28 cellular contexts compared by ENCODE assay signal in the genomic region with DNA sequence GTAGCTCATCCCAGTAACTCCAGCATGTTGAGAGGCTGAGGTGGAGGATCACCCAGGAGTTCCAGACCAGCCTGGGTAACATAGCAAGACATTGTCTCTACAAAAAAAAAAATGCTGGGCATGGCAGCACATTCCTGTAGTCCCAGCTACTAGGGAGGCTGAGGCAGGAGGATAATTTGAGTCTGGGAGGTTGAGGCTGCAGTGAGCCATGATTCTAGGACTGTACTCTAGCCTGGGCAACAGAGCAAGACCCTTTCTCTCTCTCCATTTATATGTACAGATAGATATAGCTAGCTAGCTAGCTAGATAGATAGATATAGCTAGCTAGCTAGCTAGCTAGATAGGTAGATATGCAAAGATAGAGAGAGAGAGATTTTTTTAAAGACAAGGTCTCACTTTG. TPM values are rescaled to one million over a fixed set of nuclear protein-coding genes. Genes with fewer than 3 reads are reported as not detected.
DNase-seq lines count a peak whose midpoint lies in the region; ATAC-seq, FAIRE-seq and TF ChIP-seq lines count a peak whose summit lies in the region.
"Had no signal": no experiment of that assay in that cellular context is flagged by ENCODE, and none has a peak within 500 bp of the region (broad histone marks: within the 10 kb centered on the region; RNA-seq: fewer than 3 reads in every experiment).

No MANE protein-coding gene starts in this region.

- H3K36me3 Mint-ChIP-seq in activated naive CD4-positive, alpha-beta T cell treated with anti-CD3 and anti-CD28 coated beads for 36 hours (ENCODE audit: low read depth): peaks cover 2% of the 10 kb centered on the region
- peaks cover 4% of the 10 kb centered on the region for H3K36me3 Mint-ChIP-seq in activated naive CD4-positive, alpha-beta T cell treated with anti-CD3 and anti-CD28 coated beads, Interleukin-2, amount 10 ng/mL, durations not matched to agents 7 days and 5 days
- peaks cover 15% of the 10 kb centered on the region for H3K36me3 Mint-ChIP-seq in stimulated activated effector memory CD8-positive, alpha-beta T cell treated with anti-CD3 and anti-CD28 coated beads, Interleukin-12 subunit alpha, Interleukin-12 subunit beta, amount 100 ng/mL, for 72 hours
- H3K36me3 Mint-ChIP-seq in activated CD8-positive, alpha-beta memory T cell treated with anti-CD3 and anti-CD28 coated beads, Interleukin-2, amount 10 ng/mL, durations not matched to agents 7 days and 5 days: peaks cover 7% of the 10 kb centered on the region

- H3K27ac ChIP-seq in OCI-LY1 (ENCODE audit: low read depth, low read length, poor library complexity, severe bottlenecking) (peak overlapping the region; percentile 100), GM12878 (ENCODE audit: control insufficient read depth, insufficient read depth) (peak overlapping the region; percentile 92)
- H3K27ac ChIP-seq: A549, gastroesophageal sphincter, tibial artery had no signal

- H3K79me2 ChIP-seq in OCI-LY1 (ENCODE audit: insufficient read depth, low read length): peaks cover 49% of the 10 kb centered on the region
- peaks cover 93% of the 10 kb centered on the region for H3K79me2 ChIP-seq in GM12878 (ENCODE audit: control insufficient read depth, insufficient read depth, low read length)

- H4K20me1 ChIP-seq in OCI-LY1 (ENCODE audit: insufficient read depth, low read length) (no peaks in the 10 kb centered on the region), GM12878 (ENCODE audit: control insufficient read depth, insufficient read depth) (no peaks in the 10 kb centered on the region)

- H3K9me2 ChIP-seq in OCI-LY1 (ENCODE audit: low read depth, low read length): no peaks in the 10 kb centered on the region
- H3K9me2 ChIP-seq: SK-N-SH had no signal

- H3K27me3 Mint-ChIP-seq in activated naive CD4-positive, alpha-beta T cell treated with anti-CD3 and anti-CD28 coated beads for 36 hours (ENCODE audit: low read depth): no peaks in the 10 kb centered on the region
- H3K27me3 Mint-ChIP-seq in activated naive CD4-positive, alpha-beta T cell treated with anti-CD3 and anti-CD28 coated beads, Interleukin-2, amount 10 ng/mL, durations not matched to agents 7 days and 5 days: no peaks in the 10 kb centered on the region
- no peaks in the 10 kb centered on the region for H3K27me3 Mint-ChIP-seq in activated CD8-positive, alpha-beta memory T cell treated with anti-CD3 and anti-CD28 coated beads, Interleukin-2, amount 10 ng/mL, durations not matched to agents 7 days and 5 days
- H3K27me3 Mint-ChIP-seq: progenitor cell of endocrine pancreas had no signal

- H3K4me1 Mint-ChIP-seq in activated naive CD4-positive, alpha-beta T cell treated with anti-CD3 and anti-CD28 coated beads for 36 hours (ENCODE audit: low read depth): peaks cover 55% of the 10 kb centered on the region
- H3K4me1 Mint-ChIP-seq in activated naive CD4-positive, alpha-beta T cell treated with anti-CD3 and anti-CD28 coated beads, Interleukin-2, amount 10 ng/mL, durations not matched to agents 7 days and 5 days: peaks cover 52% of the 10 kb centered on the region
- H3K4me1 Mint-ChIP-seq in stimulated activated effector memory CD8-positive, alpha-beta T cell treated with anti-CD3 and anti-CD28 coated beads, Interleukin-12 subunit alpha, Interleukin-12 subunit beta, amount 100 ng/mL, for 72 hours: peaks cover 37% of the 10 kb centered on the region
- peaks cover 40% of the 10 kb centered on the region for H3K4me1 Mint-ChIP-seq in activated CD8-positive, alpha-beta memory T cell treated with anti-CD3 and anti-CD28 coated beads, Interleukin-2, amount 10 ng/mL, durations not matched to agents 7 days and 5 days

- H2AFZ ChIP-seq in OCI-LY1 (ENCODE audit: low read length): no peak overlapping the region
- H2AFZ ChIP-seq in GM12878 (ENCODE audit: control insufficient read depth, low read depth, low read length): no peak overlapping the region

- FAIRE-seq in GM12878 (lab: Jason Lieb, UNC): no peak
- FAIRE-seq: A549, endothelial cell of umbilical vein had no signal

- H3K4me3 ChIP-seq in OCI-LY1 (ENCODE audit: low read depth, low read length, poor library complexity, severe bottlenecking) (no peak overlapping the region), GM12878 (no peak overlapping the region)
- H3K4me3 ChIP-seq: A549, gastroesophageal sphincter, stomach, tibial artery had no signal

- no peak for TF ChIP-seq EP300 in GM12878 (IDR thresholded peaks at IDR 0.05; ENCODE audit: borderline replicate concordance in 1 of 2, control insufficient read depth in 1 of 2, low read depth in 2 of 2, low read length in 2 of 2)

- H3K36me3 ChIP-seq in OCI-LY1 (ENCODE audit: insufficient read depth, low read length): peaks cover 4% of the 10 kb centered on the region; the same call in 1 of the 2 replicates
- no peaks in the 10 kb centered on the region; a peak in 2 of 4 replicates for H3K36me3 ChIP-seq in GM12878 (ENCODE audit: control insufficient read depth in 2 of 2, insufficient read depth in 2 of 2, low read length in 1 of 2)
- H3K36me3 ChIP-seq: gastroesophageal sphincter, tibial artery had no signal

- H3K4me1 ChIP-seq in OCI-LY1 (ENCODE audit: insufficient read depth, low read length, severe bottlenecking) (peaks cover 89% of the 10 kb centered on the region), GM12878 (ENCODE audit: control insufficient read depth, insufficient read depth, low read length) (peaks cover 48% of the 10 kb centered on the region)

- CTCF ChIA-PET in activated naive CD4-positive, alpha-beta T cell treated with anti-CD3 and anti-CD28 coated beads for 36 hours (lab: Charles Lee): interaction anchor here (0.7 to 1.8 kb wide), 4 partner anchors 8 to 35 kb away, joined by 3 to 4 read pairs (median 3); no protein-coding TSS in a partner anchor
- CTCF ChIA-PET in activated naive CD4-positive, alpha-beta T cell treated with anti-CD3 and anti-CD28 coated beads, Interleukin-2, amount 10 ng/mL, durations not matched to agents 7 days and 5 days (lab: Charles Lee): interaction anchor here (0.6 kb wide), 1 partner anchor 14 kb away, joined by 3 read pairs; no protein-coding TSS in a partner anchor
- CTCF ChIA-PET in GM12878 (lab: Yijun Ruan, JAX): interaction anchor here (1.2 to 4.5 kb wide), 5 partner anchors 10 to 115 kb away, joined by 4 to 56 read pairs (median 9); partner anchors contain the start of gene BLTP3A
- CTCF ChIA-PET in activated CD8-positive, alpha-beta memory T cell treated with anti-CD3 and anti-CD28 coated beads, Interleukin-2, amount 10 ng/mL, durations not matched to agents 7 days and 5 days (lab: Charles Lee): interaction anchor here (0.9 to 2.5 kb wide), 4 partner anchors 22 to 81 kb away, joined by 3 to 8 read pairs (median 4); partner anchors contain the start of gene SNRPC

- no peak for TF ChIP-seq POLR2A in GM12878 (IDR thresholded peaks at IDR 0.05; ENCODE audit: low read depth, low read length)

- ATAC-seq in GM12878: no peak
- no peak for ATAC-seq in stimulated activated effector memory CD8-positive, alpha-beta T cell treated with anti-CD3 and anti-CD28 coated beads, Interleukin-12 subunit alpha, Interleukin-12 subunit beta, amount 100 ng/mL, for 72 hours
- ATAC-seq in activated CD8-positive, alpha-beta memory T cell treated with anti-CD3 and anti-CD28 coated beads, Interleukin-2, amount 10 ng/mL, durations not matched to agents 7 days and 5 days: no peak
- ATAC-seq: A549, gastroesophageal sphincter, left lobe of liver had no signal

- in situ Hi-C loops in GM12878 (cut with MboI): no loop called here

- peak overlapping the region; percentile 82 for H3K27ac Mint-ChIP-seq in activated naive CD4-positive, alpha-beta T cell treated with anti-CD3 and anti-CD28 coated beads for 36 hours
- no peak overlapping the region for H3K27ac Mint-ChIP-seq in activated naive CD4-positive, alpha-beta T cell treated with anti-CD3 and anti-CD28 coated beads, Interleukin-2, amount 10 ng/mL, durations not matched to agents 7 days and 5 days
- H3K27ac Mint-ChIP-seq in stimulated activated effector memory CD8-positive, alpha-beta T cell treated with anti-CD3 and anti-CD28 coated beads, Interleukin-12 subunit alpha, Interleukin-12 subunit beta, amount 100 ng/mL, for 72 hours: peak overlapping the region; percentile 3
- H3K27ac Mint-ChIP-seq in activated CD8-positive, alpha-beta memory T cell treated with anti-CD3 and anti-CD28 coated beads, Interleukin-2, amount 10 ng/mL, durations not matched to agents 7 days and 5 days: no peak overlapping the region
- H3K27ac Mint-ChIP-seq: activated T-helper 2 cell treated with anti-CD3 and anti-CD28 coated beads, Interferon-gamma antibody, Interleukin-2, Interleukin-4, amounts not matched to agents 10 μg/mL and 5 μg/mL and 100 μg/mL, durations not matched to agents 14 hours and 24 hours and 36 hours; progenitor cell of endocrine pancreas had no signal

- H3K27me3 ChIP-seq in OCI-LY1 (ENCODE audit: insufficient read depth, low read length) (no peaks in the 10 kb centered on the region), GM12878 (replicated peaks in 1 of 2; ENCODE audit: control insufficient read depth in 2 of 2, insufficient read depth in 2 of 2, low read length in 1 of 2) (no peaks in the 10 kb centered on the region)
- H3K27me3 ChIP-seq: gastroesophageal sphincter, stomach, tibial artery had no signal

- no peaks in the 10 kb centered on the region for H3K9me3 ChIP-seq in OCI-LY1 (ENCODE audit: low read length)
- no peaks in the 10 kb centered on the region for H3K9me3 ChIP-seq in GM12878 (replicated peaks; ENCODE audit: control insufficient read depth, insufficient read depth, low read length)
- H3K9me3 ChIP-seq: A549, gastroesophageal sphincter, SK-N-SH, stomach, tibial artery had no signal

- no peak overlapping the region for H3K4me3 Mint-ChIP-seq in activated naive CD4-positive, alpha-beta T cell treated with anti-CD3 and anti-CD28 coated beads for 36 hours
- no peak overlapping the region for H3K4me3 Mint-ChIP-seq in activated naive CD4-positive, alpha-beta T cell treated with anti-CD3 and anti-CD28 coated beads, Interleukin-2, amount 10 ng/mL, durations not matched to agents 7 days and 5 days
- H3K4me3 Mint-ChIP-seq in stimulated activated effector memory CD8-positive, alpha-beta T cell treated with anti-CD3 and anti-CD28 coated beads, Interleukin-12 subunit alpha, Interleukin-12 subunit beta, amount 100 ng/mL, for 72 hours: no peak overlapping the region
- no peak overlapping the region for H3K4me3 Mint-ChIP-seq in activated CD8-positive, alpha-beta memory T cell treated with anti-CD3 and anti-CD28 coated beads, Interleukin-2, amount 10 ng/mL, durations not matched to agents 7 days and 5 days

- SMC1A ChIA-PET in GM12878 (lab: Charles Lee; ENCODE audit: uncharacterized antibody, unreplicated experiment): interaction anchor here (0.7 to 16.2 kb wide), 17 partner anchors 8 to 217 kb away, joined by 3 to 213 read pairs (median 5); partner anchors contain the start of genes ANKS1A, BLTP3A, ILRUN and SNRPC

- H3K4me2 ChIP-seq in OCI-LY1 (ENCODE audit: low read length) (peak overlapping the region; percentile 48; the same call in 1 of the 2 replicates), GM12878 (ENCODE audit: control insufficient read depth, insufficient read depth) (no peak overlapping the region; the same call in 1 of the 2 replicates)
- H3K4me2 ChIP-seq: A549, SK-N-SH had no signal

- TF ChIP-seq CTCF in OCI-LY1 (IDR thresholded peaks at IDR 0.05; ENCODE audit: low read length): no peak
- no peak for TF ChIP-seq CTCF in GM12878 (IDR thresholded peaks at IDR 0.05 in 2 of 3, conservative IDR thresholded peaks at IDR 0.05 in 1 of 3; ENCODE audit: control insufficient read depth in 2 of 3, extremely low read depth in 1 of 3, insufficient read depth in 1 of 3, low read depth in 3 of 3, low read length in 3 of 3)

- POLR2A ChIA-PET in GM12878 (lab: Charles Lee): interaction anchor here (0.5 to 14.8 kb wide), 14 partner anchors 9 to 448 kb away, joined by 3 to 329 read pairs (median 4); partner anchors contain the start of genes BLTP3A, ILRUN and SNRPC

- TF ChIP-seq RAD21 in GM12878 (IDR thresholded peaks at IDR 0.05; ENCODE audit: insufficient read depth, low read depth, low read length): no peak

- BruUV-seq in GM12878 (replicated peaks; lab: Mats Ljungman, UMichigan): no TSS peak

- intact Hi-C loops in activated naive CD4-positive, alpha-beta T cell treated with anti-CD3 and anti-CD28 coated beads for 36 hours (cut with micrococcal nuclease): no loop called here
- intact Hi-C loops in GM12878 (cut with micrococcal nuclease; ENCODE audit: unreplicated experiment): no loop called here

- H3F3A ChIP-seq in OCI-LY1 (ENCODE audit: insufficient read depth, low read length): peaks cover 39% of the 10 kb centered on the region; the same call in 1 of the 2 replicates

- H3K9me3 Mint-ChIP-seq in activated naive CD4-positive, alpha-beta T cell treated with anti-CD3 and anti-CD28 coated beads for 36 hours: no peaks in the 10 kb centered on the region
- no peaks in the 10 kb centered on the region for H3K9me3 Mint-ChIP-seq in activated naive CD4-positive, alpha-beta T cell treated with anti-CD3 and anti-CD28 coated beads, Interleukin-2, amount 10 ng/mL, durations not matched to agents 7 days and 5 days
- no peaks in the 10 kb centered on the region for H3K9me3 Mint-ChIP-seq in stimulated activated effector memory CD8-positive, alpha-beta T cell treated with anti-CD3 and anti-CD28 coated beads, Interleukin-12 subunit alpha, Interleukin-12 subunit beta, amount 100 ng/mL, for 72 hours
- H3K9me3 Mint-ChIP-seq in activated CD8-positive, alpha-beta memory T cell treated with anti-CD3 and anti-CD28 coated beads, Interleukin-2, amount 10 ng/mL, durations not matched to agents 7 days and 5 days (ENCODE audit: low read depth): no peaks in the 10 kb centered on the region
- H3K9me3 Mint-ChIP-seq: activated T-helper 2 cell treated with anti-CD3 and anti-CD28 coated beads, Interferon-gamma antibody, Interleukin-2, Interleukin-4, amounts not matched to agents 10 μg/mL and 5 μg/mL and 100 μg/mL, durations not matched to agents 14 hours and 24 hours and 36 hours had no signal

- H3K9ac ChIP-seq in OCI-LY1 (ENCODE audit: low read length): peak overlapping the region; percentile 61; the same call in 1 of the 2 replicates
- H3K9ac ChIP-seq in GM12878 (ENCODE audit: control insufficient read depth, insufficient read depth, low read length): no peak overlapping the region
- H3K9ac ChIP-seq: SK-N-SH had no signal

- DNase-seq in activated naive CD4-positive, alpha-beta T cell treated with anti-CD3 and anti-CD28 coated beads for 36 hours: no peak
- no peak for DNase-seq in activated naive CD4-positive, alpha-beta T cell treated with anti-CD3 and anti-CD28 coated beads, Interleukin-2, amount 10 ng/mL, durations not matched to agents 7 days and 5 days
- no peak for DNase-seq in GM12878 (ENCODE audit: low read depth, low spot score)
- DNase-seq in stimulated activated effector memory CD8-positive, alpha-beta T cell treated with anti-CD3 and anti-CD28 coated beads, Interleukin-12 subunit alpha, Interleukin-12 subunit beta, amount 100 ng/mL, for 72 hours (ENCODE audit: low spot score in 2 of 2): no peak
- no peak for DNase-seq in NCI-H1417 treated with DMSO at 0.1 percent for 48 hours (lab: John Stamatoyannopoulos, UW)
- DNase-seq in cerebellar cortex (ENCODE audit: low spot score): no peak
- DNase-seq in activated CD8-positive, alpha-beta memory T cell treated with anti-CD3 and anti-CD28 coated beads, Interleukin-2, amount 10 ng/mL, durations not matched to agents 7 days and 5 days: no peak
- DNase-seq: activated CD4-positive, alpha-beta T cell treated with anti-CD3 and anti-CD28 coated beads for 4 hours; AML-193; central memory CD4-positive, alpha-beta T cell; DMS79; GF-D8; H7; hippocampal formation; mesendoderm; MM.1S; NCI-H1436 treated with DMSO at 0.1 percent for 48 hours; NCI-H446; SK-N-SH; stomach; tibial artery had no signal

- RAD21 ChIA-PET in GM12878 (lab: Charles Lee; ENCODE audit: unreplicated experiment): interaction anchor here (0.6 to 7.2 kb wide), 8 partner anchors 10 to 118 kb away, joined by 3 to 183 read pairs (median 16); partner anchors contain the start of genes ILRUN and SNRPC

RNA-seq across cellular contexts. Expression of gene ILRUN, which starts 20.4 kb away (rescaled TPM):
- total RNA-seq in activated naive CD4-positive, alpha-beta T cell treated with anti-CD3 and anti-CD28 coated beads for 36 hours: 10 to 100 TPM; 51.4 to 53.3 TPM
- total RNA-seq in GM12878 (2013; cell fraction: nucleolus; rRNA removed): 62.6 and 68.7 TPM in 2 replicates
- total RNA-seq in GM12878 (2014; rRNA removed) (45.5 and 47.0 TPM in 2 replicates), GM12878 (2014; rRNA removed; fragmentation: Illumina TruSeq; extraction: Trizol) (55.5 and 56.2 TPM in 2 replicates), GM12878 (2021) (83.9 and 85.0 TPM in 2 replicates)
- 59.5 TPM for polyA plus RNA-seq in GM12878 (2011; ENCODE audit: low read depth)
- polyA plus RNA-seq in GM12878 (2011; rRNA removed) (82.3 and 114 TPM in 2 replicates), GM12878 (2014; fragmentation: Illumina TruSeq; extraction: Trizol) (69.6 and 79.9 TPM in 2 replicates), GM12878 (2014; fragmentation: Nextera tagmentation; extraction: Ambion mirVana) (10 to 100 TPM; 21.0 to 27.2 TPM), GM12878 (2014; rRNA removed) (48.2 and 52.4 TPM in 2 replicates), GM12878 (2016; fragmentation: Nextera tagmentation; extraction: Ambion mirVana) (10 to 100 TPM; 30.2 to 34.1 TPM)
- 72.5 and 86.5 TPM in 2 replicates for polyA plus RNA-seq in GM12878 (2011; cell fraction: cytosol; rRNA removed)
- 31.9 and 38.5 TPM in 2 replicates for polyA plus RNA-seq in GM12878 (2011; cell fraction: nucleus; rRNA removed)
- polyA plus RNA-seq in GM12878 (2012): 76.8 and 76.9 TPM in 2 replicates
- 137 and 147 TPM in 2 replicates for polyA minus RNA-seq in GM12878 (2011; rRNA and poly(A)+ RNA removed)
- polyA minus RNA-seq in GM12878 (2011; cell fraction: cytosol; rRNA and poly(A)+ RNA removed): 47.6 and 51.2 TPM in 2 replicates
- polyA minus RNA-seq in GM12878 (2011; cell fraction: nucleus; rRNA and poly(A)+ RNA removed): 22.5 and 34.1 TPM in 2 replicates
- 10 to 100 TPM; 73.7 to 79.8 TPM for total RNA-seq in activated CD8-positive, alpha-beta memory T cell treated with anti-CD3 and anti-CD28 coated beads, Interleukin-2, amount 10 ng/mL, durations not matched to agents 7 days and 5 days

Comparison
In these comparisons a context has a peak if more than half of its experiments do, and no peak if none do; other contexts are left out.
1. H3K27ac Mint-ChIP-seq: peak in activated naive CD4-positive, alpha-beta T cell treated with anti-CD3 and anti-CD28 coated beads for 36 hours (single experiment) and stimulated activated effector memory CD8-positive, alpha-beta T cell treated with anti-CD3 and anti-CD28 coated beads, Interleukin-12 subunit alpha, Interleukin-12 subunit beta, amount 100 ng/mL, for 72 hours (single experiment); none in activated naive CD4-positive, alpha-beta T cell treated with anti-CD3 and anti-CD28 coated beads, Interleukin-2, amount 10 ng/mL, durations not matched to agents 7 days and 5 days (single experiment) and activated CD8-positive, alpha-beta memory T cell treated with anti-CD3 and anti-CD28 coated beads, Interleukin-2, amount 10 ng/mL, durations not matched to agents 7 days and 5 days (single experiment).